Comparison of ENCODE assay signal across 9 cellular contexts in the genomic region with DNA sequence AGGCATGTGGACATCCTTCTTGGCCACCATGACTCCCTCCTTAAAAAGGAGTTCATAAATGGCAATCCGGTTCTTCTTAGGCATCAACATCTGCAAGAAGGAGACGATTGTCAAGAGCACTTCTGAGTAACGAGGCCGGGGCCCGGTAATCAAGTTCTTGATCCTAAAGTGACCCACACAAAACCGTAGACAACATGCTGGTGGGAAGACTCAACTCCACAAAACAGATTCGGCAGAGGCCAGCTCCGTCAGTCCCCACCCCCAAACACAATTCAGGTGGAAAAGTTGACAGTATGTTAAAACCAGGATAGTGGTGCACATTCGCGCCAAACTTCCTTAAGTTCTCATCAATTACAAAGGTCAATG. TPM values are rescaled to one million over a fixed set of nuclear protein-coding genes. Genes with fewer than 3 reads are reported as not detected.
DNase-seq lines count a peak whose midpoint lies in the region; ATAC-seq, FAIRE-seq and TF ChIP-seq lines count a peak whose summit lies in the region.
"Had no signal": no experiment of that assay in that cellular context is flagged by ENCODE, and none has a peak within 500 bp of the region (broad histone marks: within the 10 kb centered on the region; RNA-seq: fewer than 3 reads in every experiment).

No MANE protein-coding gene starts in this region.

- peaks cover 54% of the 10 kb centered on the region for H3K36me3 ChIP-seq in SJSA1
- H3K36me3 ChIP-seq in endothelial cell of umbilical vein (ENCODE audit: control insufficient read depth in 2 of 2, extremely low read depth in 1 of 2, insufficient read depth in 2 of 2, low read length in 2 of 2) = peaks cover 21 to 27% of the 10 kb centered on the region in 2 experiments
- no peaks in the 10 kb centered on the region for H3K36me3 ChIP-seq in parathyroid adenoma (ENCODE audit: control insufficient read depth, insufficient read depth, low read length)

- H4K20me1 ChIP-seq in endothelial cell of umbilical vein (replicated peaks; ENCODE audit: control insufficient read depth, extremely low read depth, insufficient read depth, low read length) = no peaks in the 10 kb centered on the region

- no peak for DNase-seq in GM12864 (ENCODE audit: low read depth)
- DNase-seq in SJSA1 (ENCODE audit: low read depth in 1 of 2, low spot score in 2 of 2) = no peak
- DNase-seq in endothelial cell of umbilical vein (ENCODE audit: low read depth, low spot score) = no peak
- no peak for DNase-seq in GM13976 (ENCODE audit: low spot score)
- no peak for DNase-seq in NCI-H1092 (lab: John Stamatoyannopoulos, UW)
- DNase-seq in NCI-H345 treated with DMSO at 0.1 percent for 48 hours (lab: John Stamatoyannopoulos, UW; ENCODE audit: unreplicated experiment) = no peak

- H3K9ac ChIP-seq in endothelial cell of umbilical vein (replicated peaks; ENCODE audit: extremely low read depth, insufficient read depth, low read length) (peak overlapping the region; percentile 93), parathyroid adenoma (peak overlapping the region; percentile 79)

- H3K4me1 ChIP-seq in SJSA1 (replicated peaks) = peaks cover 13% of the 10 kb centered on the region
- peaks cover 15% of the 10 kb centered on the region for H3K4me1 ChIP-seq in endothelial cell of umbilical vein (ENCODE audit: control insufficient read depth, extremely low read depth, insufficient read depth, low read length)
- peaks cover 3% of the 10 kb centered on the region for H3K4me1 ChIP-seq in parathyroid adenoma

- no peaks in the 10 kb centered on the region for H3K27me3 ChIP-seq in SJSA1 (replicated peaks)
- H3K27me3 ChIP-seq in endothelial cell of umbilical vein (ENCODE audit: control insufficient read depth in 2 of 2, insufficient read depth in 2 of 2, low read length in 2 of 2) = no peaks in the 10 kb centered on the region
- no peaks in the 10 kb centered on the region for H3K27me3 ChIP-seq in parathyroid adenoma (ENCODE audit: control insufficient read depth, insufficient read depth, low read length)

- no peak for TF ChIP-seq POLR2A in endothelial cell of umbilical vein (IDR thresholded peaks at IDR 0.05; ENCODE audit: low read depth, low read length)

- no TSS peak for BruUV-seq in endothelial cell of umbilical vein (replicated peaks; lab: Mats Ljungman, UMichigan)

- peak overlapping the region; percentile 84 for H3K4me2 ChIP-seq in endothelial cell of umbilical vein (ENCODE audit: insufficient read depth, low read length)
- peak overlapping the region; percentile 98 for H3K4me2 ChIP-seq in parathyroid adenoma (ENCODE audit: low read length)

- in situ Hi-C loops in GM13976 (cut with MboI; ENCODE audit: low sequenced_read_pairs, unreplicated experiment) = no loop called here

- dilution Hi-C loops in endothelial cell of umbilical vein (cut with MboI; ENCODE audit: extremely low pct_ligation_motif_present, low sequenced_read_pairs) = no loop called here

- intact Hi-C loops in endothelial cell of umbilical vein (cut with micrococcal nuclease) = no loop called here

- CTCF ChIA-PET in endothelial cell of umbilical vein (lab: Charles Lee) = interaction anchor here (2.3 to 3.3 kb wide), 3 partner anchors 10 to 262 kb away, joined by 14 to 17 read pairs (median 15); no protein-coding TSS in a partner anchor

- ATAC-seq in HG03039 (IDR thresholded peaks at IDR 0.05; ENCODE audit: unreplicated experiment) = no peak

- H2AFZ ChIP-seq in endothelial cell of umbilical vein (ENCODE audit: low read depth, low read length) (no peak overlapping the region), parathyroid adenoma (peak overlapping the region; percentile 97)

- POLR2A ChIA-PET in endothelial cell of umbilical vein (lab: Charles Lee) = interaction anchor here (0.5 to 0.6 kb wide), 2 partner anchors 10 to 234 kb away, joined by 3 read pairs; no protein-coding TSS in a partner anchor

- H3K9me1 ChIP-seq in endothelial cell of umbilical vein (replicated peaks; ENCODE audit: control insufficient read depth, extremely low read depth, insufficient read depth, low read length) = no peaks in the 10 kb centered on the region

- no peak for TF ChIP-seq CTCF in GM12864 (IDR thresholded peaks at IDR 0.05; ENCODE audit: low read depth, low read length, missing control alignments)
- TF ChIP-seq CTCF in endothelial cell of umbilical vein (IDR thresholded peaks at IDR 0.05; ENCODE audit: extremely low read depth in 1 of 2, insufficient read depth in 1 of 2, low read depth in 1 of 2, low read length in 2 of 2) = no peak
- TF ChIP-seq CTCF in parathyroid adenoma (IDR thresholded peaks at IDR 0.05) = no peak
- no peak for TF ChIP-seq CTCF in GM13976 (IDR thresholded peaks at IDR 0.05; ENCODE audit: borderline replicate concordance, control extremely low read depth, extremely low read depth, insufficient read depth, missing control alignments)

- H3K79me2 ChIP-seq in endothelial cell of umbilical vein (ENCODE audit: control insufficient read depth, insufficient read depth, low read length) (peaks cover 53% of the 10 kb centered on the region), parathyroid adenoma (no peaks in the 10 kb centered on the region)

- H3K9me3 ChIP-seq in SJSA1 (replicated peaks) (no peaks in the 10 kb centered on the region), endothelial cell of umbilical vein (replicated peaks; ENCODE audit: control insufficient read depth, insufficient read depth, low read length) (no peaks in the 10 kb centered on the region), parathyroid adenoma (ENCODE audit: control insufficient read depth, low read length) (no peaks in the 10 kb centered on the region)

- H3K4me3 ChIP-seq in GM12864 (ENCODE audit: low read depth, low read length) = peak overlapping the region; percentile 96
- H3K4me3 ChIP-seq in SJSA1 = peak overlapping the region; percentile 65
- peak overlapping the region; percentile 66 to 95 (median 90) for H3K4me3 ChIP-seq in endothelial cell of umbilical vein (replicated peaks in 1 of 3; ENCODE audit: insufficient read depth in 1 of 3, low read depth in 1 of 3, low read length in 3 of 3)
- peak overlapping the region; percentile 92 for H3K4me3 ChIP-seq in parathyroid adenoma (ENCODE audit: low read depth, low read length)

- H3K27ac ChIP-seq in SJSA1 = peak overlapping the region; percentile 60
- peak overlapping the region; percentile 79 for H3K27ac ChIP-seq in endothelial cell of umbilical vein (ENCODE audit: insufficient read depth, low read depth, low read length)
- peak overlapping the region; percentile 83 for H3K27ac ChIP-seq in parathyroid adenoma

- peak; percentile 64 for FAIRE-seq in endothelial cell of umbilical vein (lab: Jason Lieb, UNC)

TF ChIP-seq in endothelial cell of umbilical vein, 7 proteins besides CTCF, POLR2A, EP300 and RAD21:
- TF ChIP-seq EZH2 (IDR thresholded peaks at IDR 0.05; ENCODE audit: borderline replicate concordance, low read depth, low read length, severe bottlenecking) = no peak
- TF ChIP-seq, protein P1, sequence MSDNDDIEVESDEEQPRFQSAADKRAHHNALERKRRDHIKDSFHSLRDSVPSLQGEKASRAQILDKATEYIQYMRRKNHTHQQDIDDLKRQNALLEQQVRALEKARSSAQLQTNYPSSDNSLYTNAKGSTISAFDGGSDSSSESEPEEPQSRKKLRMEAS (IDR thresholded peaks at IDR 0.05; ENCODE audit: insufficient read depth, insufficient read length) = no peak
- no peak for TF ChIP-seq FOS (IDR thresholded peaks at IDR 0.05; ENCODE audit: borderline replicate concordance, insufficient read depth, low read length)
- no peak for TF ChIP-seq MYC (IDR thresholded peaks at IDR 0.05; ENCODE audit: low read depth, low read length)
- no peak for TF ChIP-seq POLR2AphosphoS5 (IDR thresholded peaks at IDR 0.05; ENCODE audit: insufficient read depth, low read depth, low read length)
- no peak for TF ChIP-seq GATA2 (IDR thresholded peaks at IDR 0.05; ENCODE audit: insufficient read depth, insufficient read length, low read depth, low read length)
- no peak for TF ChIP-seq JUN (IDR thresholded peaks at IDR 0.05; ENCODE audit: borderline replicate concordance, insufficient read depth, insufficient read length, low read depth)
TF ChIP-seq in endothelial cell of umbilical vein: peak in this region for 0.

RNA-seq across cellular contexts. Expression of a gene that starts 0.8 kb away (rescaled TPM):
- total RNA-seq in SJSA1 (2014; rRNA removed; shearing (Covaris generic)) = 2,695 and 2,751 TPM in 2 replicates
- total RNA-seq in endothelial cell of umbilical vein = 1,295 and 1,416 TPM in 2 replicates
- polyA plus RNA-seq in endothelial cell of umbilical vein = 5,496 and 6,036 TPM in 2 replicates
- 5,042 and 6,173 TPM in 2 replicates for polyA plus RNA-seq in endothelial cell of umbilical vein (2011; cell fraction: cytosol; rRNA removed)
- polyA plus RNA-seq in endothelial cell of umbilical vein (2011; cell fraction: nucleus; rRNA removed) = 1,206 and 1,299 TPM in 2 replicates
- 2,319 and 2,342 TPM in 2 replicates for polyA plus RNA-seq in endothelial cell of umbilical vein (2012)
- polyA minus RNA-seq in endothelial cell of umbilical vein = 1,263 and 1,381 TPM in 2 replicates
- polyA minus RNA-seq in endothelial cell of umbilical vein (2011; cell fraction: cytosol; rRNA and poly(A)+ RNA removed) = 837 TPM
- 112 TPM in 2 replicates for polyA minus RNA-seq in endothelial cell of umbilical vein (2011; cell fraction: nucleus; rRNA and poly(A)+ RNA removed)

RNA-seq across cellular contexts. Expression of a gene that starts 32.6 kb away (rescaled TPM):
- total RNA-seq in SJSA1 (2014; rRNA removed; shearing (Covaris generic)) = 17.1 and 20.2 TPM in 2 replicates
- total RNA-seq in endothelial cell of umbilical vein = 30.9 and 31.7 TPM in 2 replicates
- 10.9 and 11.9 TPM in 2 replicates for polyA plus RNA-seq in endothelial cell of umbilical vein
- polyA plus RNA-seq in endothelial cell of umbilical vein (2011; cell fraction: cytosol; rRNA removed) = 15.6 and 15.8 TPM in 2 replicates
- polyA plus RNA-seq in endothelial cell of umbilical vein (2011; cell fraction: nucleus; rRNA removed) = 16.5 and 18.9 TPM in 2 replicates
- 5.4 and 5.8 TPM in 2 replicates for polyA plus RNA-seq in endothelial cell of umbilical vein (2012)
- 31.0 and 32.2 TPM in 2 replicates for polyA minus RNA-seq in endothelial cell of umbilical vein
- polyA minus RNA-seq in endothelial cell of umbilical vein (2011; cell fraction: cytosol; rRNA and poly(A)+ RNA removed) = 18.6 TPM
- 11.4 and 16.3 TPM in 2 replicates for polyA minus RNA-seq in endothelial cell of umbilical vein (2011; cell fraction: nucleus; rRNA and poly(A)+ RNA removed)

RNA-seq across cellular contexts. Expression of a gene that starts 40.8 kb away (rescaled TPM):
- not detected in 2 replicates for total RNA-seq in SJSA1 (2014; rRNA removed; shearing (Covaris generic))
- not detected in 2 replicates for total RNA-seq in endothelial cell of umbilical vein
- 0.03 and 0.08 TPM in 2 replicates for polyA plus RNA-seq in endothelial cell of umbilical vein
- polyA plus RNA-seq in endothelial cell of umbilical vein (2011; cell fraction: cytosol; rRNA removed) = 0.03 TPM in 2 replicates
- 0.14 and 0.32 TPM in 2 replicates for polyA plus RNA-seq in endothelial cell of umbilical vein (2011; cell fraction: nucleus; rRNA removed)
- not detected in 2 replicates for polyA plus RNA-seq in endothelial cell of umbilical vein (2012)
- polyA minus RNA-seq in endothelial cell of umbilical vein = not detected in 2 replicates
- polyA minus RNA-seq in endothelial cell of umbilical vein (2011; cell fraction: cytosol; rRNA and poly(A)+ RNA removed) = not detected
- not detected in 2 replicates for polyA minus RNA-seq in endothelial cell of umbilical vein (2011; cell fraction: nucleus; rRNA and poly(A)+ RNA removed)
- total RNA-seq: LHCN-M2 had no signal
